8 cellular contexts compared by ENCODE assay signal in genomic region chr1:1359668-1360468, GRCh38. TPM values are rescaled to one million over a fixed set of nuclear protein-coding genes. Genes with fewer than 3 reads are reported as not detected.
DNase-seq lines count a peak whose midpoint lies in the region; ATAC-seq and TF ChIP-seq lines count a peak whose summit lies in the region.

No MANE protein-coding gene starts in this region.

- no peak for TF ChIP-seq EP300 in sigmoid colon (IDR thresholded peaks at IDR 0.05)

- H3K36me3 Mint-ChIP-seq in WTC11 = no peaks in the 10 kb centered on the region
- no peaks in the 10 kb centered on the region for H3K36me3 Mint-ChIP-seq in stimulated activated naive B cell treated with anti-CD40 and anti-IgM and Interleukin-4, amounts not matched to agents 10 μg/mL and 1 μg/mL and 100 μg/mL, for 72 hours

- H3K27ac ChIP-seq in heart left ventricle (peak overlapping the region; percentile 53 to 91 (median 82)), sigmoid colon (peak overlapping the region; percentile 86 to 95 (median 94))

- peaks cover 0 to 39% (median 12%) of the 10 kb centered on the region in 12 donors for H3K4me1 ChIP-seq in heart left ventricle
- H3K4me1 ChIP-seq in sigmoid colon = peaks cover 0 to 71% (median 61%) of the 10 kb centered on the region in 4 donors

- no peaks in the 10 kb centered on the region for H3K36me3 ChIP-seq in heart left ventricle
- H3K36me3 ChIP-seq in sigmoid colon = peaks cover 0 to 3% (median under 1%) of the 10 kb centered on the region in 4 donors

- POLR2A ChIA-PET in WTC11 (lab: Charles Lee) = interaction anchor here (1.0 kb wide), 1 partner anchor 39 kb away, joined by 3 read pairs; the partner anchor contains the start of gene CCNL2

- DNase-seq in EH (ENCODE audit: low read depth) (peak; percentile 89), WTC11 (ENCODE audit: low spot score) (peak; percentile 15), heart left ventricle (peak; percentile 67 to 79 (median 75)), sigmoid colon (no peak), erythroblast (lab: John Stamatoyannopoulos, UW) (no peak), activated gamma-delta T cell treated with Interleukin-2 at 50 U/mL for 16 hours (no peak)
- no peak for DNase-seq in stimulated activated naive B cell treated with anti-CD40 and anti-IgM and Interleukin-4, amounts not matched to agents 10 μg/mL and 1 μg/mL and 100 μg/mL, for 72 hours

- TF ChIP-seq POLR2A in heart left ventricle (IDR thresholded peaks at IDR 0.05) (no peak), sigmoid colon (IDR thresholded peaks at IDR 0.05) (no peak), erythroblast (IDR thresholded peaks at IDR 0.05; ENCODE audit: low read length) (no peak)

- H3K9me3 Mint-ChIP-seq in WTC11 = no peaks in the 10 kb centered on the region
- H3K9me3 Mint-ChIP-seq in stimulated activated naive B cell treated with anti-CD40 and anti-IgM and Interleukin-4, amounts not matched to agents 10 μg/mL and 1 μg/mL and 100 μg/mL, for 72 hours = no peaks in the 10 kb centered on the region

- H3K27me3 ChIP-seq in heart left ventricle (peaks cover 0 to 33% (median 8%) of the 10 kb centered on the region in 9 donors), sigmoid colon (no peaks in the 10 kb centered on the region)

- 66 to 71% (median 68%) methylated on average over 27 to 28 of the region's 28 CpGs for WGBS in heart left ventricle, 4 donors
- WGBS in sigmoid colon, 2 donors = 65 to 71% methylated on average over 28 of the region's 28 CpGs

- ATAC-seq in WTC11 (no peak), heart left ventricle (peak; percentile 35 to 62 (median 50)), GM21619 (IDR thresholded peaks at IDR 0.05; ENCODE audit: unreplicated experiment) (no peak)
- ATAC-seq in stimulated activated naive B cell treated with anti-CD40 and anti-IgM and Interleukin-4, amounts not matched to agents 10 μg/mL and 1 μg/mL and 100 μg/mL, for 72 hours (replicated peaks) = no peak

- peak overlapping the region in 5 of 12 donors; percentile 34 to 81 (median 66) for H3K4me3 ChIP-seq in heart left ventricle
- no peak overlapping the region for H3K4me3 ChIP-seq in sigmoid colon

- H3K9me3 ChIP-seq in heart left ventricle (no peaks in the 10 kb centered on the region), sigmoid colon (no peaks in the 10 kb centered on the region)

- CTCF ChIA-PET in WTC11 (lab: Charles Lee) = interaction anchor here (1.9 kb wide), 1 partner anchor 11 kb away, joined by 8 read pairs; no protein-coding TSS in a partner anchor

- intact Hi-C loops in heart left ventricle (cut with DNase I) (loop anchor here in 1 of 10 donors (10.0 kb wide), 1 partner anchor 325 kb away; no protein-coding TSS in a partner anchor), sigmoid colon (cut with DNase I) (no loop called here)

- no peak overlapping the region for H3K4me3 Mint-ChIP-seq in WTC11
- no peak overlapping the region for H3K4me3 Mint-ChIP-seq in stimulated activated naive B cell treated with anti-CD40 and anti-IgM and Interleukin-4, amounts not matched to agents 10 μg/mL and 1 μg/mL and 100 μg/mL, for 72 hours

- H3K27me3 Mint-ChIP-seq in WTC11 (ENCODE audit: low read depth) = peaks cover 28% of the 10 kb centered on the region
- peaks cover 39 to 53% of the 10 kb centered on the region in 2 donors for H3K27me3 Mint-ChIP-seq in stimulated activated naive B cell treated with anti-CD40 and anti-IgM and Interleukin-4, amounts not matched to agents 10 μg/mL and 1 μg/mL and 100 μg/mL, for 72 hours

- no peak for TF ChIP-seq CTCF in WTC11 (IDR thresholded peaks at IDR 0.05)
- TF ChIP-seq CTCF in heart left ventricle (IDR thresholded peaks at IDR 0.05) = no peak
- TF ChIP-seq CTCF in sigmoid colon (IDR thresholded peaks at IDR 0.05) = no peak

- H3K4me1 Mint-ChIP-seq in WTC11 = peaks cover 21% of the 10 kb centered on the region
- peaks cover 3 to 20% of the 10 kb centered on the region in 2 donors for H3K4me1 Mint-ChIP-seq in stimulated activated naive B cell treated with anti-CD40 and anti-IgM and Interleukin-4, amounts not matched to agents 10 μg/mL and 1 μg/mL and 100 μg/mL, for 72 hours

- H3K27ac Mint-ChIP-seq in WTC11 = no peak overlapping the region
- no peak overlapping the region for H3K27ac Mint-ChIP-seq in stimulated activated naive B cell treated with anti-CD40 and anti-IgM and Interleukin-4, amounts not matched to agents 10 μg/mL and 1 μg/mL and 100 μg/mL, for 72 hours

TF ChIP-seq in WTC11, 78 proteins besides CTCF, POLR2A, EP300 and RAD21:
- TF ChIP-seq TCF7 (CRISPR knock-in tag; IDR thresholded peaks at IDR 0.05; ENCODE audit: low read depth) = no peak
- TF ChIP-seq GABPB1 (CRISPR knock-in tag; IDR thresholded peaks at IDR 0.05) = 0 out of 2 replicates have a peak, but pooled peaks have one; percentile 10

RNA-seq across cellular contexts. Expression of gene MXRA8, which starts 1.5 kb away (rescaled TPM):
- 6.7 to 11.2 TPM (median 10.7 TPM) in 3 replicates for total RNA-seq in WTC11 (2021)
- 10 to 100 TPM; 10.5 to 49.3 (median 20.0) TPM for total RNA-seq in heart left ventricle
- 10 to 100 TPM; 17.7 to 19.5 TPM for polyA plus RNA-seq in heart left ventricle
- total RNA-seq in sigmoid colon = 100 to 1,000 TPM in 3 of 4 donors, 10 to 100 TPM in 1; 78.8 to 234 (median 114) TPM
- polyA plus RNA-seq in sigmoid colon = 10 to 100 TPM in 2 of 3 donors, 1 to 10 TPM in 1; 2.8 to 26.2 (median 22.2) TPM

RNA-seq across cellular contexts. Expression of gene DVL1, which starts 10.7 kb away (rescaled TPM):
- 74.1 to 91.4 TPM (median 77.3 TPM) in 3 replicates for total RNA-seq in WTC11 (2021)
- 100 to 1,000 TPM in 3 of 9 donors, 10 to 100 TPM in 6; 75.3 to 177 (median 85.3) TPM for total RNA-seq in heart left ventricle
- 100 to 1,000 TPM; 110 to 129 TPM for polyA plus RNA-seq in heart left ventricle
- total RNA-seq in sigmoid colon = 10 to 100 TPM; 50.7 to 85.0 (median 61.9) TPM
- 10 to 100 TPM; 25.8 to 59.9 (median 36.3) TPM for polyA plus RNA-seq in sigmoid colon

RNA-seq across cellular contexts. Expression of gene AURKAIP1, which starts 15.1 kb away (rescaled TPM):
- total RNA-seq in WTC11 (2021) = 238 to 268 TPM (median 250 TPM) in 3 replicates
- total RNA-seq in heart left ventricle = 100 to 1,000 TPM; 157 to 273 (median 188) TPM
- 100 to 1,000 TPM; 268 to 465 TPM for polyA plus RNA-seq in heart left ventricle
- total RNA-seq in sigmoid colon = 100 to 1,000 TPM in 3 of 4 donors, 10 to 100 TPM in 1; 89.3 to 143 (median 124) TPM
- polyA plus RNA-seq in sigmoid colon = 100 to 1,000 TPM; 263 to 288 (median 271) TPM

RNA-seq across cellular contexts. Expression of gene TAS1R3, which starts 28.8 kb away (rescaled TPM):
- total RNA-seq in WTC11 (2021) (0.18 to 0.22 TPM (median 0.21 TPM) in 3 replicates), heart left ventricle (under 1 TPM; 0.21 to 0.80 (median 0.38) TPM), sigmoid colon (not detected)
- polyA plus RNA-seq in heart left ventricle (1 to 10 TPM in 1 of 2 donors, under 1 TPM in 1; 0.24 to 1.3 TPM), sigmoid colon (under 1 TPM in 2 of 3 donors, not detected in 1; 0.60 to 0.64 TPM)

RNA-seq across cellular contexts. Expression of gene CPTP, which starts 35.3 kb away (rescaled TPM):
- total RNA-seq in WTC11 (2021) (10.3 to 14.4 TPM (median 12.3 TPM) in 3 replicates), heart left ventricle (100 to 1,000 TPM in 2 of 9 donors, 10 to 100 TPM in 7; 50.7 to 220 (median 72.4) TPM), sigmoid colon (10 to 100 TPM in 2 of 4 donors, 1 to 10 TPM in 2; 8.4 to 21.6 (median 10.5) TPM)
- polyA plus RNA-seq in heart left ventricle (100 to 1,000 TPM in 1 of 2 donors, 10 to 100 TPM in 1; 57.6 to 226 TPM), sigmoid colon (10 to 100 TPM; 41.4 to 57.1 (median 42.0) TPM)

Comparison
In these comparisons a context has a peak if more than half of its experiments do, and no peak if none do; other contexts are left out.
1. DNase-seq: peak in EH (single experiment), WTC11 (single experiment) and heart left ventricle (5 of 5); none in sigmoid colon (single experiment), erythroblast (0 of 2), stimulated activated naive B cell treated with anti-CD40 and anti-IgM and Interleukin-4, amounts not matched to agents 10 μg/mL and 1 μg/mL and 100 μg/mL, for 72 hours (single experiment) and activated gamma-delta T cell treated with Interleukin-2 at 50 U/mL for 16 hours (single experiment).
2. ATAC-seq: peak in heart left ventricle (4 of 4); none in WTC11 (single experiment), GM21619 (single experiment) and stimulated activated naive B cell treated with anti-CD40 and anti-IgM and Interleukin-4, amounts not matched to agents 10 μg/mL and 1 μg/mL and 100 μg/mL, for 72 hours (0 of 2).